In the genomic region with DNA sequence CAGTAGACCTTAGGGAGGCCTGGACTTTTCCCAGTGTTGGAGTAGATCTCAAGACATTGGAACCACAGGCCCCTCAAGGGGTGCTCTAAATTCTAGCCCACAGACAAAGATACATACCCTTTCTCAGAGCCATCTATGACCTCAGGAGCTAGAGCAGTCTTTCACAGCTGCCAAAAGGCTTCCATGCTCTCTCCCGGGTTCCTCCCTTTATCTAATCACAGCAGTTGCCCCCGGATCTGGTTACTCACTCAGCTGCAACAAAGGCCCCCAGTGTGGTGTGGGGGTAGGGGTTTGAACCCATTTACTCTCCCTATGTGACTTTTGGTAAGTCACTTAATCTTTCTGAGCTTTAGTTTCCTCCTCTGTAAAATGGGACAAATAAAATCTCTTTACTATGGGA, we compare ENCODE assay signal across 30 cellular contexts. TPM values are rescaled to one million over a fixed set of nuclear protein-coding genes. Genes with fewer than 3 reads are reported as not detected.
"Had no signal": no experiment of that assay in that cellular context is flagged by ENCODE, and none has a peak within 500 bp of the region (broad histone marks: within the 10 kb centered on the region; RNA-seq: fewer than 3 reads in every experiment).

No MANE protein-coding gene starts in this region.

- H3K27me3 ChIP-seq: brain microvascular endothelial cell, right atrium auricular region had no signal

- H3K36me3 ChIP-seq: brain microvascular endothelial cell, gastrocnemius medialis, right atrium auricular region, stomach, tibial artery, upper lobe of right lung had no signal

- H3K9me3 ChIP-seq: gastrocnemius medialis, psoas muscle, right atrium auricular region, stomach, tibial artery, upper lobe of right lung had no signal

- H3K4me3 ChIP-seq: gastrocnemius medialis, hepatocyte, psoas muscle, right atrium auricular region, stomach, tibial artery, upper lobe of right lung had no signal

- H3K4me1 ChIP-seq: gastrocnemius medialis, parathyroid adenoma, psoas muscle, right atrium auricular region, stomach, tibial artery, upper lobe of right lung had no signal

- H2AFZ ChIP-seq: hepatocyte, parathyroid adenoma had no signal

- H3K79me2 ChIP-seq: hepatocyte, parathyroid adenoma had no signal

- H3K27ac ChIP-seq: brain microvascular endothelial cell, gastrocnemius medialis, hepatocyte, parathyroid adenoma, psoas muscle, right atrium auricular region, stomach, tibial artery, upper lobe of right lung, VCaP had no signal

- ATAC-seq: activated CD4-positive, CD25-positive, alpha-beta regulatory T cell treated with anti-CD3 and anti-CD28 coated beads, Interleukin-2, amount 50 U/mL, for 24 hours; effector memory CD8-positive, alpha-beta T cell; gastrocnemius medialis; naive thymus-derived CD4-positive, alpha-beta T cell; psoas muscle; stimulated activated naive B cell treated with anti-CD40 and anti-IgM and Interleukin-4, amounts not matched to agents 10 μg/mL and 1 μg/mL and 100 μg/mL, for 72 hours; upper lobe of right lung had no signal

- H3K9ac ChIP-seq: parathyroid adenoma had no signal

- H3K4me2 ChIP-seq: hepatocyte had no signal

- DNase-seq: activated CD4-positive, alpha-beta memory T cell treated with anti-CD3 and anti-CD28 coated beads for 36 hours; activated CD4-positive, alpha-beta T cell treated with anti-CD3 and anti-CD28 coated beads, Interleukin-2, amount 10 ng/mL, durations not matched to agents 24 days and 14 days; activated CD8-positive, alpha-beta memory T cell treated with anti-CD3 and anti-CD28 coated beads, Interleukin-2, amount 50 U/mL, for 4 hours; activated gamma-delta T cell; activated naive CD4-positive, alpha-beta T cell treated with anti-CD3 and anti-CD28 coated beads, Interleukin-2, amount 50 U/mL, for 16 hours; activated T-cell treated with anti-CD3 and anti-CD28 coated beads, Interleukin-2, amount 50 U/mL, for 1 hour; amniotic stem cell; brain microvascular endothelial cell; cortex of kidney; effector memory CD8-positive, alpha-beta T cell; erythroblast; gastrocnemius medialis; midbrain; naive thymus-derived CD4-positive, alpha-beta T cell; occipital lobe; psoas muscle; stimulated activated CD4-positive, alpha-beta T cell treated with anti-CD3 and anti-CD28 coated beads, Interleukin-15, amount 100 ng/mL, for 24 hours; stimulated activated CD4-positive, alpha-beta T cell treated with anti-CD3 and anti-CD28 coated beads, Interleukin-2, amount 100 ng/mL, for 24 hours; stimulated activated naive B cell treated with anti-CD40 and anti-IgM and Interleukin-4, amounts not matched to agents 10 μg/mL and 1 μg/mL and 100 μg/mL, for 72 hours; stomach; T-helper 9 cell; tibial artery; upper lobe of right lung had no signal

- FAIRE-seq: astrocyte, TTC549 had no signal

RNA-seq across cellular contexts. Expression of gene POU4F3, which starts 27.0 kb away (rescaled TPM):
- polyA plus RNA-seq: hepatocyte; naive thymus-derived CD4-positive, alpha-beta T cell had no signal
